In the genomic region with DNA sequence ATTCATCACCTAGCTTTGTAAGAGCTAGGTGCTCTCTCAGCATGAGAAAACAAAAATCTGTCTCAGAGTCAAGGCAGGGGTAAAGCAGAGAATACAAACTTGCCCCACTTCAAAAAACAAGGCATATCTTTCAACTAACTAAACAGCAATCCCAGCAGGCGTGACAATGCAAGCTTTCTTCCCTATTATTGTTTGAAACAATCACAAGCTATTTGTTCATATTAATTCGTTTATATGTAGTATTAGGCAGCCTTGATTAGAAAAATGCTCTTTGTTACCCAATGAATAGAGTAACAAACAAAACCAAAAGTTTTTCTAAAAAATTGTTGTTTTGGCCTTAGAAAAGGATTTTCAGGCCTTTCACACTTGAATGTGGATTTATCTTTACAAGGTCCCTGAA, we compare ENCODE assay signal across 19 cellular contexts.
"Had no signal": no experiment of that assay in that cellular context is flagged by ENCODE, and none has a peak within 500 bp of the region (broad histone marks: within the 10 kb centered on the region; RNA-seq: fewer than 3 reads in every experiment).

No MANE protein-coding gene starts in this region.

- H3K36me3 ChIP-seq: transverse colon, uterus had no signal

- H3K4me1 ChIP-seq: uterus had no signal

- H3K4me3 ChIP-seq: transverse colon, uterus had no signal

- H3K9ac ChIP-seq: SK-N-SH had no signal

- DNase-seq: activated CD4-positive, alpha-beta T cell treated with anti-CD3 and anti-CD28 coated beads, Interleukin-2, amount 50 U/mL, for 4 hours; activated CD8-positive, alpha-beta memory T cell treated with anti-CD3 and anti-CD28 coated beads for 24 hours; activated CD8-positive, alpha-beta memory T cell treated with anti-CD3 and anti-CD28 coated beads, Interleukin-2, amount 50 U/mL, for 4 hours; activated naive CD4-positive, alpha-beta T cell; activated T-cell treated with anti-CD3 and anti-CD28 coated beads, Interleukin-2, amount 50 U/mL, for 24 hours; amniotic stem cell; effector CD8-positive, alpha-beta T cell; foreskin melanocyte; islet precursor cell; left colon; mesenchymal stem cell; naive thymus-derived CD4-positive, alpha-beta T cell; occipital lobe; retina; SK-N-SH; stimulated activated CD4-positive, alpha-beta T cell treated with anti-CD3 and anti-CD28 coated beads, Interleukin-2, amount 100 ng/mL, for 48 hours; stimulated activated naive CD4-positive, alpha-beta T cell treated with Interleukin-2 at 50 U/mL for 16 hours; transverse colon; uterus had no signal

- H3K9me3 ChIP-seq: SK-N-SH, transverse colon, uterus had no signal

- H3K27me3 ChIP-seq: transverse colon, uterus had no signal
